6 cellular contexts compared by ENCODE assay signal in genomic region chr16:7342598-7342997, GRCh38. TPM values are rescaled to one million over a fixed set of nuclear protein-coding genes. Genes with fewer than 3 reads are reported as not detected.
"Had no signal": no experiment of that assay in that cellular context is flagged by ENCODE, and none has a peak within 500 bp of the region (broad histone marks: within the 10 kb centered on the region; RNA-seq: fewer than 3 reads in every experiment).

No MANE protein-coding gene starts in this region.

- H2AFZ ChIP-seq: GM23338 had no signal

- H3K4me2 ChIP-seq: GM23338 had no signal

- H3K27ac ChIP-seq: HL-60 had no signal

- ATAC-seq: GM23338, K562 had no signal

- H3K4me3 ChIP-seq: GM23338, K562 had no signal

- DNase-seq: H9, HCEC 1CT, IMR-90 had no signal

RNA-seq across cellular contexts. Expression of gene RBFOX1, which starts 10.0 kb away (rescaled TPM):
- total RNA-seq: IMR-90, K562 had no signal
- polyA plus RNA-seq: IMR-90 had no signal
